ENCODE assay signal across 12 cellular contexts in genomic region chr7:155466142-155466813, GRCh38. TPM values are rescaled to one million over a fixed set of nuclear protein-coding genes. Genes with fewer than 3 reads are reported as not detected.
A peak's percentile ranks its signal among the peaks of the same experiment; 100 is the strongest.
DNase-seq lines count a peak whose midpoint lies in the region; ATAC-seq, FAIRE-seq and TF ChIP-seq lines count a peak whose summit lies in the region.
"Had no signal": no experiment of that assay in that cellular context is flagged by ENCODE, and none has a peak within 500 bp of the region (broad histone marks: within the 10 kb centered on the region; RNA-seq: fewer than 3 reads in every experiment).

No MANE protein-coding gene starts in this region.

- H2AK5ac ChIP-seq in mesendoderm (ENCODE audit: low read length): no peak overlapping the region

- H3K27ac ChIP-seq in right cardiac atrium (ENCODE audit: low read length) (no peak overlapping the region), mesendoderm (ENCODE audit: low read depth, low read length) (no peak overlapping the region), upper lobe of right lung (no peak overlapping the region)
- H3K27ac ChIP-seq: transverse colon had no signal

- peak overlapping the region; percentile 17 for H3K56ac ChIP-seq in mesendoderm (ENCODE audit: low read length)

- no peak overlapping the region for H4K8ac ChIP-seq in mesendoderm (ENCODE audit: low read depth, low read length)

- H3K23ac ChIP-seq in mesendoderm (ENCODE audit: low read length): no peak overlapping the region

- ATAC-seq in right cardiac atrium: no peak
- no peak for ATAC-seq in Right ventricle myocardium inferior
- no peak for ATAC-seq in activated B cell treated with CpG ODN at 0.5 μM for 24 hours (ENCODE audit: low read depth)
- ATAC-seq in upper lobe of right lung: peak; percentile 14

- H3K27ac Mint-ChIP-seq in activated B cell treated with CpG ODN at 0.5 μM for 24 hours: no peak overlapping the region
- H3K27ac Mint-ChIP-seq: activated naive CD8-positive, alpha-beta T cell treated with anti-CD3 and anti-CD28 coated beads, Interleukin-2, amount 10 ng/mL, durations not matched to agents 7 days and 5 days had no signal

- peak overlapping the region; percentile 41 for H3K4me2 ChIP-seq in mesendoderm (ENCODE audit: low read length)

- H3K27me3 ChIP-seq in right cardiac atrium (ENCODE audit: control insufficient read depth, insufficient read depth) (no peaks in the 10 kb centered on the region), mesendoderm (ENCODE audit: insufficient read depth, low read length, poor library complexity) (peaks cover 79% of the 10 kb centered on the region), upper lobe of right lung (peaks cover 100% of the 10 kb centered on the region)

- intact Hi-C loops in right cardiac atrium (cut with DNase I) (no loop called here), Right ventricle myocardium inferior (cut with DNase I) (no loop called here), activated B cell treated with CpG ODN at 0.5 μM for 24 hours (cut with micrococcal nuclease) (loop anchor here (2.0 to 5.0 kb wide), 4 partner anchors 15 to 1536 kb away; no protein-coding TSS in a partner anchor), upper lobe of right lung (cut with DNase I) (no loop called here)

- H3K4me3 ChIP-seq in right cardiac atrium (ENCODE audit: low read length): peak overlapping the region; percentile 6
- H3K4me3 ChIP-seq in mesendoderm (ENCODE audit: low read length): no peak overlapping the region
- no peak overlapping the region for H3K4me3 ChIP-seq in upper lobe of right lung

- peak overlapping the region; percentile 44 for H3K4me3 Mint-ChIP-seq in activated B cell treated with CpG ODN at 0.5 μM for 24 hours
- H3K4me3 Mint-ChIP-seq: activated naive CD8-positive, alpha-beta T cell treated with anti-CD3 and anti-CD28 coated beads, Interleukin-2, amount 10 ng/mL, durations not matched to agents 7 days and 5 days; central memory CD8-positive, alpha-beta T cell had no signal

- FAIRE-seq in RCC 7860 (lab: Jason Lieb, UNC) (no peak), urothelium cell line (lab: Jason Lieb, UNC) (no peak)

- peaks cover 24% of the 10 kb centered on the region for H3K4me1 Mint-ChIP-seq in activated B cell treated with CpG ODN at 0.5 μM for 24 hours
- H3K4me1 Mint-ChIP-seq: central memory CD8-positive, alpha-beta T cell had no signal

- POLR2A ChIA-PET in activated B cell treated with CpG ODN at 0.5 μM for 24 hours (lab: Charles Lee): no interaction called here

- no peaks in the 10 kb centered on the region for H3K4me1 ChIP-seq in right cardiac atrium (ENCODE audit: control insufficient read depth, insufficient read depth, low read length)
- no peaks in the 10 kb centered on the region for H3K4me1 ChIP-seq in mesendoderm (ENCODE audit: control insufficient read depth, low read depth, low read length)
- peaks cover 19% of the 10 kb centered on the region for H3K4me1 ChIP-seq in upper lobe of right lung

- H2BK15ac ChIP-seq in mesendoderm (replicated peaks; ENCODE audit: low read depth): no peak overlapping the region

- TF ChIP-seq CTCF in activated B cell treated with CpG ODN at 0.5 μM for 24 hours (IDR thresholded peaks at IDR 0.05): no peak
- TF ChIP-seq CTCF in upper lobe of right lung (IDR thresholded peaks at IDR 0.05): no peak

- H3K79me2 ChIP-seq in mesendoderm (ENCODE audit: control insufficient read depth, insufficient read depth, low read length): no peaks in the 10 kb centered on the region

- no peak overlapping the region for H2BK120ac ChIP-seq in mesendoderm (ENCODE audit: low read depth, low read length)

- H4K5ac ChIP-seq in mesendoderm (ENCODE audit: low read length): no peak overlapping the region

- H3K79me1 ChIP-seq in mesendoderm (ENCODE audit: low read length): no peaks in the 10 kb centered on the region

- H3K36me3 ChIP-seq in mesendoderm (ENCODE audit: control insufficient read depth, insufficient read depth, low read length) (no peaks in the 10 kb centered on the region), upper lobe of right lung (no peaks in the 10 kb centered on the region)
- H3K36me3 ChIP-seq: transverse colon had no signal

- peaks cover 75% of the 10 kb centered on the region for H3K27me3 Mint-ChIP-seq in activated B cell treated with CpG ODN at 0.5 μM for 24 hours

- no peak overlapping the region for H2BK5ac ChIP-seq in mesendoderm (ENCODE audit: low read length)

- CTCF ChIA-PET in activated B cell treated with CpG ODN at 0.5 μM for 24 hours (lab: Charles Lee): no interaction called here

- no peak overlapping the region for H3K4ac ChIP-seq in mesendoderm (ENCODE audit: low read depth, low read length)

- H3K36me3 Mint-ChIP-seq in activated B cell treated with CpG ODN at 0.5 μM for 24 hours (ENCODE audit: low read depth): no peaks in the 10 kb centered on the region
- H3K36me3 Mint-ChIP-seq: activated naive CD8-positive, alpha-beta T cell treated with anti-CD3 and anti-CD28 coated beads, Interleukin-2, amount 10 ng/mL, durations not matched to agents 7 days and 5 days had no signal

- H3K9ac ChIP-seq in mesendoderm (ENCODE audit: low read length): no peak overlapping the region

- H3K9me3 ChIP-seq in right cardiac atrium (ENCODE audit: control insufficient read depth, low read length) (no peaks in the 10 kb centered on the region), upper lobe of right lung (no peaks in the 10 kb centered on the region)
- H3K9me3 ChIP-seq: transverse colon had no signal

- WGBS in right cardiac atrium: 8% methylated on average over 42 of the region's 42 CpGs
- WGBS in mesendoderm (ENCODE audit: extremely low coverage, insufficient coverage, low lambda C conversion rate): no CpG with 5 or more reads among the region's 42 CpGs

- DNase-seq in right cardiac atrium (no peak), Right ventricle myocardium inferior (ENCODE audit: missing footprints) (no peak), activated B cell treated with CpG ODN at 0.5 μM for 24 hours (no peak), mesendoderm (peak; percentile 48), upper lobe of right lung (no peak), NCI-H2196 treated with DMSO at 0.1 percent for 48 hours (lab: John Stamatoyannopoulos, UW; ENCODE audit: unreplicated experiment) (no peak), RCC 7860 (ENCODE audit: low spot score) (no peak), urothelium cell line (ENCODE audit: low spot score) (no peak)
- DNase-seq: NCI-H1694, transverse colon had no signal

- H3K18ac ChIP-seq in mesendoderm (ENCODE audit: low read length): peak overlapping the region; percentile 6

- H3K9me3 Mint-ChIP-seq in activated B cell treated with CpG ODN at 0.5 μM for 24 hours: no peaks in the 10 kb centered on the region
- H3K9me3 Mint-ChIP-seq: activated naive CD8-positive, alpha-beta T cell treated with anti-CD3 and anti-CD28 coated beads, Interleukin-2, amount 10 ng/mL, durations not matched to agents 7 days and 5 days; central memory CD8-positive, alpha-beta T cell had no signal

RNA-seq across cellular contexts. Expression of gene EN2, which starts 8.3 kb away (rescaled TPM):
- total RNA-seq in right cardiac atrium: under 1 TPM in 2 of 4 donors, not detected in 2; 0.11 to 0.35 TPM
- polyA plus RNA-seq in right cardiac atrium: 0.16 TPM
- 0.11 TPM for total RNA-seq in Right ventricle myocardium inferior
- not detected in 2 replicates for total RNA-seq in activated B cell treated with CpG ODN at 0.5 μM for 24 hours
- polyA plus RNA-seq in mesendoderm (2013, experiment 1 of 2): not detected
- not detected for polyA plus RNA-seq in mesendoderm (2013, experiment 2 of 2)
- not detected for total RNA-seq in upper lobe of right lung
- total RNA-seq: activated naive CD8-positive, alpha-beta T cell treated with anti-CD3 and anti-CD28 coated beads, Interleukin-2, amount 10 ng/mL, durations not matched to agents 7 days and 5 days; transverse colon had no signal
